8 cellular contexts compared by ENCODE assay signal in genomic region chrX:135521405-135522131, GRCh38. TPM values are rescaled to one million over a fixed set of nuclear protein-coding genes. Genes with fewer than 3 reads are reported as not detected.
DNase-seq lines count a peak whose midpoint lies in the region; ATAC-seq and TF ChIP-seq lines count a peak whose summit lies in the region.

No MANE protein-coding gene starts in this region.

- H3K4me1 ChIP-seq in Loucy (ENCODE audit: insufficient read depth, low read length, poor library complexity, severe bottlenecking) (peaks cover 22% of the 10 kb centered on the region), foreskin keratinocyte (no peaks in the 10 kb centered on the region)

- peak overlapping the region; percentile 98 for H3K9ac ChIP-seq in Loucy (ENCODE audit: low read depth, low read length, poor library complexity, severe bottlenecking)

- H3K9me3 ChIP-seq in Loucy (ENCODE audit: insufficient read depth, low read depth, low read length): no peaks in the 10 kb centered on the region

- peak; percentile 82 for ATAC-seq in foreskin keratinocyte

- H3K36me3 ChIP-seq in Loucy (ENCODE audit: insufficient read depth, low read length): no peaks in the 10 kb centered on the region

- peak overlapping the region; percentile 76; the same call in 1 of the 2 replicates for H2AFZ ChIP-seq in Loucy (ENCODE audit: low read length)

- DNase-seq in EL (peak; percentile 92), H4 (ENCODE audit: low spot score) (peak; percentile 89), SHP77 treated with DMSO at 0.1 percent for 48 hours (lab: John Stamatoyannopoulos, UW) (peak; percentile 30), activated gamma-delta T cell treated with Interleukin-2 at 50 U/mL for 16 hours (peak; percentile 76), foreskin keratinocyte (peak; percentile 66 to 78), non-pigmented ciliary epithelial cell (ENCODE audit: low read depth) (peak; percentile 60), substantia nigra (lab: John Stamatoyannopoulos, UW) (peak; percentile 6 to 84 (median 67))

- TF ChIP-seq CTCF in Loucy (conservative IDR thresholded peaks at IDR 0.05; ENCODE audit: low read length): no peak
- peak; percentile 18 for TF ChIP-seq CTCF in foreskin keratinocyte (conservative IDR thresholded peaks at IDR 0.05)

- peaks cover 29% of the 10 kb centered on the region for H4K20me1 ChIP-seq in Loucy (ENCODE audit: insufficient read depth, low read length, poor library complexity, severe bottlenecking)

- H3K4me2 ChIP-seq in Loucy (ENCODE audit: low read depth, low read length, poor library complexity, severe bottlenecking): peak overlapping the region; percentile 92

- H3K79me2 ChIP-seq in Loucy (ENCODE audit: insufficient read depth, low read length): peaks cover 47% of the 10 kb centered on the region

- H3F3A ChIP-seq in Loucy (ENCODE audit: low read depth): no peaks in the 10 kb centered on the region

- H3K4me3 ChIP-seq in Loucy (ENCODE audit: low read length, poor library complexity, severe bottlenecking): peak overlapping the region; percentile 97

- no peaks in the 10 kb centered on the region for H3K9me2 ChIP-seq in Loucy (replicated peaks; ENCODE audit: low read depth, low read length)

- H3K27ac ChIP-seq in foreskin keratinocyte (peak overlapping the region; percentile 92), substantia nigra (ENCODE audit: low read depth, low read length, poor library complexity, severe bottlenecking) (peak overlapping the region; percentile 86)

- H3K27me3 ChIP-seq in Loucy (ENCODE audit: insufficient read depth, low read length, poor library complexity, severe bottlenecking) (no peaks in the 10 kb centered on the region), foreskin keratinocyte (no peaks in the 10 kb centered on the region)

RNA-seq across cellular contexts. Expression of gene INTS6L, which starts 1.1 kb away (rescaled TPM):
- 1.6 and 3.9 TPM in 2 replicates for total RNA-seq in H4 (2014; rRNA removed; shearing (Covaris generic))
- total RNA-seq in foreskin keratinocyte: 6.0 and 6.5 TPM in 2 replicates
- polyA plus RNA-seq in foreskin keratinocyte: 3.1 and 3.4 TPM in 2 replicates

Comparison
In these comparisons a context has a peak if more than half of its experiments do, and no peak if none do; other contexts are left out.
1. Peak in every context shown above with its lines: DNase-seq, ATAC-seq, H3K4me3 ChIP-seq and H3K27ac ChIP-seq.
2. DNase-seq: peak in every context shown above with its lines; median percentile 92 in EL; 89 in H4; 76 in activated gamma-delta T cell treated with Interleukin-2 at 50 U/mL for 16 hours; 72 in foreskin keratinocyte; 67 in substantia nigra; 60 in non-pigmented ciliary epithelial cell; 30 in SHP77 treated with DMSO at 0.1 percent for 48 hours.